In the genomic region with DNA sequence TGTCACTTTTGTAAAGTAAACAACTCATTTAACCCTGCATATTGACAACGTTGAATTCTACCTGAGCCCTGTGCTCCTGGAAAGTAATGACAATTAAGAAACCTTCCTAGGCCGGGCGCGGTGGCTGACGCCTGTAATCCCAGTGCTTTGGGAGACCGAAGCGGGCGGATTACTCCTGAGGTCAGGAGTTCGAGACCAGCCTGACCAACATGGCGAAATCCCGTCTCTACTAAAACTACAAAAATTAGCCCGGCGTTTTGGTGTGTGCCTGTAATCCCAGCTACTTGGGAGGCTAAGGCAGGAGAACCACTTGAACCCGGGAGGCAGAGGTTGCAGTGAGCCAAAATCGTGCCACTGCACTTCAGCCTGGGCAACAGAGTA, we compare ENCODE assay signal across 7 cellular contexts. TPM values are rescaled to one million over a fixed set of nuclear protein-coding genes. Genes with fewer than 3 reads are reported as not detected.
DNase-seq lines count a peak whose midpoint lies in the region; ATAC-seq, FAIRE-seq and TF ChIP-seq lines count a peak whose summit lies in the region.
"Not testable (repeated sequence)": the region's sequence is repeated elsewhere in the genome, so short reads cannot be mapped to it uniquely, and the experiment has no call there.

No MANE protein-coding gene starts in this region.

- H3K36me3 ChIP-seq in DOHH2 (ENCODE audit: control insufficient read depth, low read length); Karpas-422 (ENCODE audit: insufficient read depth, low read length); PC-9 (ENCODE audit: low read depth); astrocyte (ENCODE audit: insufficient read depth, low read length); iPS-18a (ENCODE audit: control insufficient read depth, low read depth, low read length): not testable (repeated sequence)

- not testable (repeated sequence) for DNase-seq in Karpas-422; PC-9; activated CD4-positive, alpha-beta T cell treated with anti-CD3 and anti-CD28 coated beads for 36 hours; astrocyte (ENCODE audit: low read depth)

- CTCF ChIA-PET in PC-9 (lab: Charles Lee), result not testable (repeated sequence)
- CTCF ChIA-PET in activated CD4-positive, alpha-beta T cell treated with anti-CD3 and anti-CD28 coated beads for 36 hours (lab: Charles Lee), result interaction anchor here (0.7 kb wide), 1 partner anchor 69 kb away, joined by 3 read pairs; no protein-coding TSS in a partner anchor

- intact Hi-C loops in PC-9 (cut with micrococcal nuclease; ENCODE audit: unreplicated experiment); activated CD4-positive, alpha-beta T cell treated with anti-CD3 and anti-CD28 coated beads for 36 hours (cut with DNase I, micrococcal nuclease): not testable (repeated sequence)

- not testable (repeated sequence) for H3F3A ChIP-seq in DOHH2 (ENCODE audit: control insufficient read depth, insufficient read depth)
- peaks cover 24% of the 10 kb centered on the region for H3F3A ChIP-seq in PC-9 (ENCODE audit: insufficient read depth, low read depth)

- H3K79me2 ChIP-seq in DOHH2 (ENCODE audit: control insufficient read depth, low read length) (peaks cover 38% of the 10 kb centered on the region), Karpas-422 (ENCODE audit: low read length) (peaks cover 40% of the 10 kb centered on the region), PC-9 (ENCODE audit: low read depth) (peaks cover 37% of the 10 kb centered on the region), astrocyte (ENCODE audit: insufficient read depth, low read length) (peaks cover 25% of the 10 kb centered on the region)

- not testable (repeated sequence) for H3K9me2 ChIP-seq in DOHH2 (replicated peaks; ENCODE audit: control insufficient read depth, low read length); Karpas-422 (replicated peaks; ENCODE audit: insufficient read depth, low read length); PC-9 (ENCODE audit: insufficient read depth)

- H3K36me3 Mint-ChIP-seq in activated CD4-positive, alpha-beta T cell treated with anti-CD3 and anti-CD28 coated beads for 36 hours (ENCODE audit: low read depth); astrocyte (ENCODE audit: low read depth, unreplicated experiment); nephron (ENCODE audit: low read depth): not testable (repeated sequence)

- not testable (repeated sequence) for FAIRE-seq in astrocyte (lab: Jason Lieb, UNC)

- POLR2A ChIA-PET in PC-9 (lab: Charles Lee; ENCODE audit: unreplicated experiment); activated CD4-positive, alpha-beta T cell treated with anti-CD3 and anti-CD28 coated beads for 36 hours (lab: Charles Lee): not testable (repeated sequence)

- peak overlapping the region; percentile 85 for H3K9ac ChIP-seq in Karpas-422 (ENCODE audit: low read length)
- H3K9ac ChIP-seq in astrocyte (ENCODE audit: low read length); iPS-18a (ENCODE audit: low read length): not testable (repeated sequence)

- BruUV-seq in PC-9 (replicated peaks; lab: Mats Ljungman, UMichigan), result not testable (repeated sequence)

- H3K9me3 Mint-ChIP-seq in activated CD4-positive, alpha-beta T cell treated with anti-CD3 and anti-CD28 coated beads for 36 hours (ENCODE audit: low read depth); astrocyte (ENCODE audit: unreplicated experiment); nephron: not testable (repeated sequence)

- not testable (repeated sequence) for H3K27ac Mint-ChIP-seq in activated CD4-positive, alpha-beta T cell treated with anti-CD3 and anti-CD28 coated beads for 36 hours; astrocyte (ENCODE audit: unreplicated experiment); nephron

- not testable (repeated sequence) for H3K9me3 ChIP-seq in DOHH2 (ENCODE audit: control insufficient read depth, insufficient read depth, low read length); Karpas-422 (ENCODE audit: low read length); PC-9 (ENCODE audit: insufficient read depth, low read depth); astrocyte (ENCODE audit: insufficient read depth, low read depth, low read length); iPS-18a (ENCODE audit: control insufficient read depth, low read depth, low read length)

- H3K4me2 ChIP-seq in DOHH2 (ENCODE audit: low read length), result peak overlapping the region; percentile 81
- H3K4me2 ChIP-seq in Karpas-422 (ENCODE audit: low read depth, low read length, poor library complexity, severe bottlenecking), result peak overlapping the region; percentile 89
- H3K4me2 ChIP-seq in PC-9, result peak overlapping the region; percentile 73
- peak overlapping the region; percentile 100 for H3K4me2 ChIP-seq in astrocyte (ENCODE audit: low read length)

- H3K27me3 Mint-ChIP-seq in activated CD4-positive, alpha-beta T cell treated with anti-CD3 and anti-CD28 coated beads for 36 hours; astrocyte (ENCODE audit: low read depth, unreplicated experiment): not testable (repeated sequence)
- H3K27me3 Mint-ChIP-seq in nephron (ENCODE audit: low read depth), result peaks cover 61% of the 10 kb centered on the region

- H3K4me1 ChIP-seq in DOHH2 (ENCODE audit: control insufficient read depth, low read length) (peaks cover 22% of the 10 kb centered on the region), Karpas-422 (ENCODE audit: low read length) (peaks cover 24% of the 10 kb centered on the region), PC-9 (replicated peaks; ENCODE audit: insufficient read depth) (peaks cover 22% of the 10 kb centered on the region)
- not testable (repeated sequence) for H3K4me1 ChIP-seq in astrocyte (ENCODE audit: insufficient read depth, low read length); iPS-18a (ENCODE audit: control insufficient read depth, low read depth, low read length)

- peaks cover 25% of the 10 kb centered on the region for H3K4me1 Mint-ChIP-seq in activated CD4-positive, alpha-beta T cell treated with anti-CD3 and anti-CD28 coated beads for 36 hours
- not testable (repeated sequence) for H3K4me1 Mint-ChIP-seq in astrocyte (ENCODE audit: low read depth, unreplicated experiment)
- H3K4me1 Mint-ChIP-seq in nephron, result peaks cover 16% of the 10 kb centered on the region

- not testable (repeated sequence) for H3K27ac ChIP-seq in DOHH2 (ENCODE audit: low read depth, low read length); Karpas-422 (ENCODE audit: low read length); PC-9; astrocyte (ENCODE audit: low read depth, low read length); iPS-18a (ENCODE audit: low read length)

- not testable (repeated sequence) for TF ChIP-seq CTCF in DOHH2 (IDR thresholded peaks at IDR 0.05; ENCODE audit: low read depth, low read length, poor library complexity, severe bottlenecking); PC-9 (conservative IDR thresholded peaks at IDR 0.05); astrocyte (IDR thresholded peaks at IDR 0.05; ENCODE audit: insufficient read depth, low read depth, low read length); nephron (IDR thresholded peaks at IDR 0.05; ENCODE audit: unreplicated experiment in 3 of 3)

- H4K20me1 ChIP-seq in DOHH2 (ENCODE audit: control insufficient read depth, insufficient read depth, low read depth, low read length); astrocyte (ENCODE audit: insufficient read depth, low read length): not testable (repeated sequence)
- peaks cover 13% of the 10 kb centered on the region; the same call in 1 of the 2 replicates for H4K20me1 ChIP-seq in Karpas-422 (ENCODE audit: insufficient read depth, low read depth, low read length)
- H4K20me1 ChIP-seq in PC-9 (ENCODE audit: insufficient read depth), result peaks cover 11% of the 10 kb centered on the region

- H3K4me3 ChIP-seq in DOHH2 (ENCODE audit: low read length); astrocyte (ENCODE audit: insufficient read depth, low read depth, low read length): not testable (repeated sequence)
- H3K4me3 ChIP-seq in Karpas-422 (ENCODE audit: low read length) (peak overlapping the region; percentile 82; the same call in 1 of the 2 replicates), PC-9 (peak overlapping the region; percentile 93; the same call in 1 of the 2 replicates), iPS-18a (ENCODE audit: low read length) (peak overlapping the region; percentile 96)

- H3K27me3 ChIP-seq in DOHH2 (ENCODE audit: control insufficient read depth, low read length), result peaks cover 11% of the 10 kb centered on the region; the same call in 1 of the 2 replicates
- H3K27me3 ChIP-seq in Karpas-422 (ENCODE audit: low read length); PC-9 (ENCODE audit: insufficient read depth, low read depth); astrocyte (ENCODE audit: insufficient read depth, low read length): not testable (repeated sequence)
- H3K27me3 ChIP-seq in iPS-18a (ENCODE audit: control insufficient read depth, insufficient read depth, low read length), result peaks cover 28% of the 10 kb centered on the region

- not testable (repeated sequence) for ATAC-seq in activated CD4-positive, alpha-beta T cell treated with anti-CD3 and anti-CD28 coated beads for 36 hours

- H3K4me3 Mint-ChIP-seq in activated CD4-positive, alpha-beta T cell treated with anti-CD3 and anti-CD28 coated beads for 36 hours, result peak overlapping the region; percentile 92
- H3K4me3 Mint-ChIP-seq in astrocyte (ENCODE audit: unreplicated experiment), result peak overlapping the region; percentile 98
- peak overlapping the region in 2 of 3 experiments; percentile 10 to 95 for H3K4me3 Mint-ChIP-seq in nephron

- H2AFZ ChIP-seq in Karpas-422 (ENCODE audit: low read length) (peak overlapping the region; percentile 97), PC-9 (peak overlapping the region; percentile 96)
- H2AFZ ChIP-seq in astrocyte (ENCODE audit: low read depth, low read length), result not testable (repeated sequence)

RNA-seq across cellular contexts. Expression of a gene that starts 1.6 kb away (rescaled TPM):
- 115 and 135 TPM in 2 replicates for total RNA-seq in Karpas-422 (2014; rRNA removed; shearing (Covaris generic); ENCODE audit: low replicate concordance)
- 24.9 and 35.7 TPM in 2 replicates for total RNA-seq in PC-9 (2021)
- total RNA-seq in activated CD4-positive, alpha-beta T cell treated with anti-CD3 and anti-CD28 coated beads for 36 hours, result 10 to 100 TPM; 24.5 to 25.5 TPM
- 43.0 and 52.5 TPM in 2 replicates for total RNA-seq in astrocyte
